In genomic region chrY:13361656-13362393, GRCh38 we compare ENCODE assay signal across 1 cellular context.
TF ChIP-seq lines count a peak whose summit lies in the region.

No MANE protein-coding gene starts in this region.

TF ChIP-seq in WTC11, 78 proteins besides CTCF, POLR2A, EP300 and RAD21 (continued from another document):
- TF ChIP-seq PRDM15 (CRISPR knock-in tag; IDR thresholded peaks at IDR 0.05): no peak
- TF ChIP-seq STAT6 (CRISPR knock-in tag; conservative IDR thresholded peaks at IDR 0.05; ENCODE audit: low read depth): no peak
- TF ChIP-seq IRF2 (CRISPR knock-in tag; IDR thresholded peaks at IDR 0.05; ENCODE audit: borderline replicate concordance, low read depth): no peak
- TF ChIP-seq JAZF1 (CRISPR knock-in tag; IDR thresholded peaks at IDR 0.05): no peak
TF ChIP-seq in WTC11: peak in this region for 0.
